In genomic region chr6:98203170-98203806, GRCh38 we compare ENCODE assay signal across 14 cellular contexts.
DNase-seq lines count a peak whose midpoint lies in the region; ATAC-seq and TF ChIP-seq lines count a peak whose summit lies in the region.
"Had no signal": no experiment of that assay in that cellular context is flagged by ENCODE, and none has a peak within 500 bp of the region (broad histone marks: within the 10 kb centered on the region; RNA-seq: fewer than 3 reads in every experiment).

No MANE protein-coding gene starts in this region.

- no peaks in the 10 kb centered on the region for H3F3A ChIP-seq in SK-N-SH (replicated peaks; ENCODE audit: insufficient read depth)

- ATAC-seq in CD4-positive, alpha-beta T cell (ENCODE audit: poor library complexity) = no peak
- no peak for ATAC-seq in GM19351 (IDR thresholded peaks at IDR 0.05; ENCODE audit: unreplicated experiment)

- H3K27me3 Mint-ChIP-seq in CD4-positive, alpha-beta T cell = no peaks in the 10 kb centered on the region
- H3K27me3 Mint-ChIP-seq: activated naive CD4-positive, alpha-beta T cell treated with anti-CD3 and anti-CD28 coated beads, Interleukin-2, amount 10 ng/mL, durations not matched to agents 7 days and 5 days had no signal

- no peak overlapping the region for H3K4me3 ChIP-seq in SK-N-SH (ENCODE audit: low read depth in 2 of 2, low read length in 1 of 2)
- no peak overlapping the region for H3K4me3 ChIP-seq in retinal pigment epithelial cell (ENCODE audit: low read length)
- H3K4me3 ChIP-seq: prostate gland had no signal

- intact Hi-C loops in CD4-positive, alpha-beta T cell (cut with DNase I, micrococcal nuclease) = no loop called here

- H3K9me3 Mint-ChIP-seq in CD4-positive, alpha-beta T cell = peaks cover 5% of the 10 kb centered on the region

- TF ChIP-seq EP300 in SK-N-SH (IDR thresholded peaks at IDR 0.05; ENCODE audit: borderline replicate concordance in 1 of 2, low read depth in 1 of 2, low read length in 1 of 2) = no peak

- WGBS in SK-N-SH (ENCODE audit: low lambda C conversion rate) = 31% methylated on average over 2 of the region's 2 CpGs

- H3K27ac ChIP-seq in SK-N-SH (ENCODE audit: low read depth in 2 of 2, low read length in 1 of 2) = no peak overlapping the region
- no peak overlapping the region for H3K27ac ChIP-seq in CD4-positive, alpha-beta T cell (ENCODE audit: low read depth, low read length)
- H3K27ac ChIP-seq: C4-2B, prostate gland had no signal

- no peak for TF ChIP-seq CTCF in SK-N-SH (IDR thresholded peaks at IDR 0.05)
- no peak for TF ChIP-seq CTCF in retinal pigment epithelial cell (conservative IDR thresholded peaks at IDR 0.05; ENCODE audit: low read depth, low read length)
- no peak for TF ChIP-seq CTCF in CD4-positive, alpha-beta T cell (IDR thresholded peaks at IDR 0.05)

- POLR2A ChIA-PET in SK-N-SH (lab: Yijun Ruan, JAX) = no interaction called here
- POLR2A ChIA-PET in CD4-positive, alpha-beta T cell (lab: Charles Lee) = no interaction called here

- no peaks in the 10 kb centered on the region for H3K9me2 ChIP-seq in SK-N-SH

- no peaks in the 10 kb centered on the region for H3K4me1 Mint-ChIP-seq in CD4-positive, alpha-beta T cell (ENCODE audit: low read depth)
- H3K4me1 Mint-ChIP-seq: activated naive CD4-positive, alpha-beta T cell treated with anti-CD3 and anti-CD28 coated beads, Interleukin-2, amount 10 ng/mL, durations not matched to agents 7 days and 5 days had no signal

- H3K36me3 Mint-ChIP-seq in CD4-positive, alpha-beta T cell (ENCODE audit: low read depth) = no peaks in the 10 kb centered on the region
- H3K36me3 Mint-ChIP-seq: activated naive CD4-positive, alpha-beta T cell treated with anti-CD3 and anti-CD28 coated beads, Interleukin-2, amount 10 ng/mL, durations not matched to agents 7 days and 5 days had no signal

- no peak overlapping the region for H3K4me2 ChIP-seq in SK-N-SH

- H3K79me2 ChIP-seq in SK-N-SH (ENCODE audit: insufficient read depth) = no peaks in the 10 kb centered on the region

- H3K9ac ChIP-seq in SK-N-SH = no peak overlapping the region

- H3K4me3 Mint-ChIP-seq in CD4-positive, alpha-beta T cell = no peak overlapping the region
- H3K4me3 Mint-ChIP-seq: activated naive CD4-positive, alpha-beta T cell treated with anti-CD3 and anti-CD28 coated beads, Interleukin-2, amount 10 ng/mL, durations not matched to agents 7 days and 5 days had no signal

- H2AFZ ChIP-seq in SK-N-SH (ENCODE audit: low read depth) = no peak overlapping the region

- CTCF ChIA-PET in SK-N-SH (lab: Yijun Ruan, JAX) = interaction anchor here (0.7 kb wide), 1 partner anchor 13 kb away, joined by 3 read pairs; no protein-coding TSS in a partner anchor
- CTCF ChIA-PET in CD4-positive, alpha-beta T cell (lab: Charles Lee) = no interaction called here

- no peaks in the 10 kb centered on the region for H3K36me3 ChIP-seq in SK-N-SH (replicated peaks in 1 of 2; ENCODE audit: control insufficient read depth in 1 of 2, insufficient read depth in 2 of 2, low read length in 1 of 2)
- H3K36me3 ChIP-seq: prostate gland had no signal

- no peaks in the 10 kb centered on the region for H3K9me3 ChIP-seq in SK-N-SH
- no peaks in the 10 kb centered on the region for H3K9me3 ChIP-seq in CD4-positive, alpha-beta T cell (ENCODE audit: control insufficient read depth, low read length)
- H3K9me3 ChIP-seq: prostate gland had no signal

- H3K4me1 ChIP-seq in SK-N-SH (ENCODE audit: control insufficient read depth in 1 of 2, insufficient read depth in 2 of 2, low read depth in 1 of 2, low read length in 1 of 2) = no peaks in the 10 kb centered on the region
- H3K4me1 ChIP-seq: prostate gland had no signal

- no peaks in the 10 kb centered on the region for H3K27me3 ChIP-seq in SK-N-SH (ENCODE audit: insufficient read depth)
- no peaks in the 10 kb centered on the region for H3K27me3 ChIP-seq in CD4-positive, alpha-beta T cell (ENCODE audit: control insufficient read depth, insufficient read depth, low read length)

- TF ChIP-seq RAD21 in SK-N-SH (IDR thresholded peaks at IDR 0.05; ENCODE audit: low read length) = no peak

- no peaks in the 10 kb centered on the region for H4K20me1 ChIP-seq in SK-N-SH (ENCODE audit: insufficient read depth)

- H3K27ac Mint-ChIP-seq in CD4-positive, alpha-beta T cell = no peak overlapping the region
- H3K27ac Mint-ChIP-seq: activated naive CD4-positive, alpha-beta T cell treated with anti-CD3 and anti-CD28 coated beads, Interleukin-2, amount 10 ng/mL, durations not matched to agents 7 days and 5 days had no signal

- peak; percentile 36 for DNase-seq in HT-29 (ENCODE audit: low spot score)
- DNase-seq in SK-N-SH = no peak
- peak; percentile 2 for DNase-seq in fibroblast of peridontal ligament (ENCODE audit: extremely low read depth)
- peak; percentile 2 for DNase-seq in retinal pigment epithelial cell (ENCODE audit: low read depth)
- no peak for DNase-seq in CD4-positive, alpha-beta T cell
- DNase-seq in mesenteric fat pad (ENCODE audit: low spot score) = no peak
- DNase-seq: activated naive CD4-positive, alpha-beta T cell treated with anti-CD3 and anti-CD28 coated beads, Interleukin-2, amount 10 ng/mL, durations not matched to agents 7 days and 5 days; caudate nucleus; kidney glomerular epithelial cell; NCI-H1436; NCI-H446 treated with DMSO at 0.1 percent for 48 hours had no signal

TF ChIP-seq in SK-N-SH, 30 proteins besides CTCF, POLR2A, EP300 and RAD21:
- TF ChIP-seq FOXJ3 (CRISPR knock-in tag; IDR thresholded peaks at IDR 0.05) = no peak
- TF ChIP-seq, protein P1, sequence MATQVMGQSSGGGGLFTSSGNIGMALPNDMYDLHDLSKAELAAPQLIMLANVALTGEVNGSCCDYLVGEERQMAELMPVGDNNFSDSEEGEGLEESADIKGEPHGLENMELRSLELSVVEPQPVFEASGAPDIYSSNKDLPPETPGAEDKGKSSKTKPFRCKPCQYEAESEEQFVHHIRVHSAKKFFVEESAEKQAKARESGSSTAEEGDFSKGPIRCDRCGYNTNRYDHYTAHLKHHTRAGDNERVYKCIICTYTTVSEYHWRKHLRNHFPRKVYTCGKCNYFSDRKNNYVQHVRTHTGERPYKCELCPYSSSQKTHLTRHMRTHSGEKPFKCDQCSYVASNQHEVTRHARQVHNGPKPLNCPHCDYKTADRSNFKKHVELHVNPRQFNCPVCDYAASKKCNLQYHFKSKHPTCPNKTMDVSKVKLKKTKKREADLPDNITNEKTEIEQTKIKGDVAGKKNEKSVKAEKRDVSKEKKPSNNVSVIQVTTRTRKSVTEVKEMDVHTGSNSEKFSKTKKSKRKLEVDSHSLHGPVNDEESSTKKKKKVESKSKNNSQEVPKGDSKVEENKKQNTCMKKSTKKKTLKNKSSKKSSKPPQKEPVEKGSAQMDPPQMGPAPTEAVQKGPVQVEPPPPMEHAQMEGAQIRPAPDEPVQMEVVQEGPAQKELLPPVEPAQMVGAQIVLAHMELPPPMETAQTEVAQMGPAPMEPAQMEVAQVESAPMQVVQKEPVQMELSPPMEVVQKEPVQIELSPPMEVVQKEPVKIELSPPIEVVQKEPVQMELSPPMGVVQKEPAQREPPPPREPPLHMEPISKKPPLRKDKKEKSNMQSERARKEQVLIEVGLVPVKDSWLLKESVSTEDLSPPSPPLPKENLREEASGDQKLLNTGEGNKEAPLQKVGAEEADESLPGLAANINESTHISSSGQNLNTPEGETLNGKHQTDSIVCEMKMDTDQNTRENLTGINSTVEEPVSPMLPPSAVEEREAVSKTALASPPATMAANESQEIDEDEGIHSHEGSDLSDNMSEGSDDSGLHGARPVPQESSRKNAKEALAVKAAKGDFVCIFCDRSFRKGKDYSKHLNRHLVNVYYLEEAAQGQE (IDR thresholded peaks at IDR 0.05; ENCODE audit: low read depth, low read length) = peak; percentile 89
TF ChIP-seq in SK-N-SH: peak in this region for 1.

Comparison
In these comparisons a context has a peak if more than half of its experiments do, and no peak if none do; other contexts are left out.
1. DNase-seq: peak in HT-29 (single experiment), fibroblast of peridontal ligament (single experiment) and retinal pigment epithelial cell (single experiment); none in SK-N-SH (single experiment), CD4-positive, alpha-beta T cell (0 of 10) and mesenteric fat pad (single experiment).